ENCODE assay signal across 8 cellular contexts in the genomic region with DNA sequence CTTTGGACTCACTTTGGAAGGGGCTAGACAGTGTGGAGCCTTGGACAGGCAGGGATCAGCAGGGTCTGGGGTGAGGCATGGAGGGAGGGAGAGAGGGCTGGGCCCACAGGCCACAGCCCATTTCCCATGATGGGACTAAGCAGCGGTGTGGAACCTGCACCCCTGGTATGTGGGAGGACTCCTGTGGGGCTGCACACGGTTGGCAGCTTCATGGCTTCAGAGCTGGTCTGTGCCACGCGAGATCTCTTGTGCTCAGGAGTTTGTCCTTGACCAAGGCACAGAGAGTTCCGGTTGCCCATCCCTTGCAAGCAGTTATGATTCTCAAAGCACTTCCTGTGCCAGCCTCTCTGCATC. TPM values are rescaled to one million over a fixed set of nuclear protein-coding genes. Genes with fewer than 3 reads are reported as not detected.
DNase-seq lines count a peak whose midpoint lies in the region; ATAC-seq lines count a peak whose summit lies in the region.
"Had no signal": no experiment of that assay in that cellular context is flagged by ENCODE, and none has a peak within 500 bp of the region (broad histone marks: within the 10 kb centered on the region; RNA-seq: fewer than 3 reads in every experiment).

No MANE protein-coding gene starts in this region.

- DNase-seq in T-cell (no peak), immature natural killer cell (no peak), cerebellum (ENCODE audit: low spot score) (no peak), DMS 273 treated with DMSO at 0.1 percent for 48 hours (lab: John Stamatoyannopoulos, UW) (no peak), SIG-M5 treated with dmso at 0.1 percent for 504 hours (lab: John Stamatoyannopoulos, UW; ENCODE audit: unreplicated experiment) (no peak)
- DNase-seq in stimulated activated naive CD8-positive, alpha-beta T cell treated with anti-CD3 and anti-CD28 coated beads, Interleukin-15, Interleukin-2, amounts not matched to agents 100 U/mL and 50 U/mL, for 24 hours, result no peak

- H3K9me3 Mint-ChIP-seq in T-cell, result no peaks in the 10 kb centered on the region
- no peaks in the 10 kb centered on the region for H3K9me3 Mint-ChIP-seq in immature natural killer cell

- H3K27me3 Mint-ChIP-seq in T-cell (no peaks in the 10 kb centered on the region), immature natural killer cell (ENCODE audit: low read depth in 3 of 3) (peaks cover under 1 to 7% (median 7%) of the 10 kb centered on the region in 3 donors)

- CTCF ChIA-PET in T-cell (lab: Charles Lee), result no interaction called here

- H3K4me3 Mint-ChIP-seq in T-cell (peak overlapping the region in 1 of 3 donors; percentile 11), immature natural killer cell (no peak overlapping the region)

- ATAC-seq in HG03354 (IDR thresholded peaks at IDR 0.05; ENCODE audit: poor library complexity, severe bottlenecking, unreplicated experiment) (peak; percentile 37), T-cell (replicated peaks in 1 of 4) (peak; percentile 21 to 37 (median 31))
- ATAC-seq in stimulated activated naive CD8-positive, alpha-beta T cell treated with anti-CD3 and anti-CD28 coated beads, Interleukin-15, Interleukin-2, amounts not matched to agents 100 U/mL and 50 U/mL, for 24 hours, result peak; percentile 21

- POLR2A ChIA-PET in T-cell (lab: Charles Lee), result no interaction called here

- H3K36me3 Mint-ChIP-seq in T-cell (peaks cover under 1% of the 10 kb centered on the region), immature natural killer cell (peaks cover 4 to 10% (median 8%) of the 10 kb centered on the region in 3 donors)

- H3K4me1 Mint-ChIP-seq in T-cell (peaks cover 23 to 32% (median 24%) of the 10 kb centered on the region in 3 donors), immature natural killer cell (peaks cover 31 to 40% of the 10 kb centered on the region in 2 donors)

- H3K27ac Mint-ChIP-seq in T-cell (peak overlapping the region; percentile 62 to 90), immature natural killer cell (peak overlapping the region; percentile 27 to 87 (median 52))

RNA-seq across cellular contexts. Expression of a gene that starts 8.1 kb away (rescaled TPM):
- total RNA-seq in T-cell, result 10 to 100 TPM; 73.4 to 91.1 (median 90.2) TPM
- 100 to 1,000 TPM in 1 of 3 donors, 10 to 100 TPM in 2; 67.7 to 103 (median 92.9) TPM for polyA plus RNA-seq in immature natural killer cell
- total RNA-seq in cerebellum, result 93.7 TPM

RNA-seq across cellular contexts. Expression of a gene that starts 39.1 kb away (rescaled TPM):
- 100 to 1,000 TPM; 249 to 498 (median 304) TPM for total RNA-seq in T-cell
- polyA plus RNA-seq in immature natural killer cell, result 1,000 to 10,000 TPM; 1,416 to 2,161 (median 1,452) TPM
- 6.8 TPM for total RNA-seq in cerebellum
- total RNA-seq: RPMI7951 had no signal

RNA-seq across cellular contexts. Expression of a gene that starts 58.3 kb away (rescaled TPM):
- total RNA-seq in T-cell, result 10 to 100 TPM; 16.7 to 32.2 (median 26.7) TPM
- polyA plus RNA-seq in immature natural killer cell, result 10 to 100 TPM in 2 of 3 donors, 1 to 10 TPM in 1; 7.1 to 12.4 (median 11.3) TPM
- 7.3 TPM for total RNA-seq in cerebellum

Comparison
In these comparisons a context has a peak if more than half of its experiments do, and no peak if none do; other contexts are left out.
1. RNA of a gene that starts 39.1 kb away (total RNA-seq): 249 to 498 TPM in T-cell; 6.8 TPM in cerebellum (single experiment); every median in the first group is over 10 times any median in the second.
2. Peak in every context shown above with its lines, with median percentiles within 50 percentile points of each other: ATAC-seq.